Comparison of ENCODE assay signal across 13 cellular contexts in genomic region chr14:63435204-63435603, GRCh38.
A peak's percentile ranks its signal among the peaks of the same experiment; 100 is the strongest.
DNase-seq lines count a peak whose midpoint lies in the region; ATAC-seq and TF ChIP-seq lines count a peak whose summit lies in the region.
"Had no signal": no experiment of that assay in that cellular context is flagged by ENCODE, and none has a peak within 500 bp of the region (broad histone marks: within the 10 kb centered on the region; RNA-seq: fewer than 3 reads in every experiment).

No MANE protein-coding gene starts in this region.

- H3K4me3 Mint-ChIP-seq in activated CD4-positive, alpha-beta T cell treated with anti-CD3 and anti-CD28 coated beads for 36 hours: no peak overlapping the region
- no peak overlapping the region for H3K4me3 Mint-ChIP-seq in activated T-helper 1 cell treated with anti-CD3 and anti-CD28 coated beads, Interleukin-12 subunit alpha, Interleukin-12 subunit beta, Interleukin-2, Interleukin-4 antibody, amounts not matched to agents 30 ng/mL and 10 ng/mL and 1 ng/mL, durations not matched to agents 14 hours and 24 hours and 36 hours

- H3K27me3 Mint-ChIP-seq in activated CD4-positive, alpha-beta T cell treated with anti-CD3 and anti-CD28 coated beads for 36 hours: no peaks in the 10 kb centered on the region
- no peaks in the 10 kb centered on the region for H3K27me3 Mint-ChIP-seq in activated T-helper 1 cell treated with anti-CD3 and anti-CD28 coated beads, Interleukin-12 subunit alpha, Interleukin-12 subunit beta, Interleukin-2, Interleukin-4 antibody, amounts not matched to agents 30 ng/mL and 10 ng/mL and 1 ng/mL, durations not matched to agents 14 hours and 24 hours and 36 hours (ENCODE audit: insufficient read depth)

- TF ChIP-seq EP300 in gastroesophageal sphincter (IDR thresholded peaks at IDR 0.05) (no peak), stomach (IDR thresholded peaks at IDR 0.05) (no peak)

- POLR2A ChIA-PET in activated CD4-positive, alpha-beta T cell treated with anti-CD3 and anti-CD28 coated beads for 36 hours (lab: Charles Lee): no interaction called here
- POLR2A ChIA-PET in OCI-LY7 (lab: Charles Lee): no interaction called here

- peak overlapping the region; percentile 52 for H3K27ac ChIP-seq in OCI-LY7 (ENCODE audit: low read depth, low read length, poor library complexity, severe bottlenecking)
- peak overlapping the region; percentile 74 to 84 (median 82) for H3K27ac ChIP-seq in gastroesophageal sphincter
- H3K27ac ChIP-seq in stomach: peak overlapping the region; percentile 36 to 83 (median 76)
- H3K27ac ChIP-seq: brain microvascular endothelial cell had no signal

- CTCF ChIA-PET in activated CD4-positive, alpha-beta T cell treated with anti-CD3 and anti-CD28 coated beads for 36 hours (lab: Charles Lee): no interaction called here
- CTCF ChIA-PET in OCI-LY7 (lab: Charles Lee; ENCODE audit: unreplicated experiment): no interaction called here

- H3K79me2 ChIP-seq in OCI-LY7 (ENCODE audit: insufficient read depth, low read depth, low read length): peaks cover 38% of the 10 kb centered on the region; the same call in 1 of the 2 replicates

- H3K27ac Mint-ChIP-seq in activated CD4-positive, alpha-beta T cell treated with anti-CD3 and anti-CD28 coated beads for 36 hours: peak overlapping the region; percentile 26
- no peak overlapping the region for H3K27ac Mint-ChIP-seq in activated T-helper 1 cell treated with anti-CD3 and anti-CD28 coated beads, Interleukin-12 subunit alpha, Interleukin-12 subunit beta, Interleukin-2, Interleukin-4 antibody, amounts not matched to agents 30 ng/mL and 10 ng/mL and 1 ng/mL, durations not matched to agents 14 hours and 24 hours and 36 hours

- H3K36me3 ChIP-seq in OCI-LY7 (ENCODE audit: insufficient read depth, low read length) (no peaks in the 10 kb centered on the region), gastroesophageal sphincter (no peaks in the 10 kb centered on the region), stomach (no peaks in the 10 kb centered on the region)
- H3K36me3 ChIP-seq: brain microvascular endothelial cell had no signal

- H3K4me3 ChIP-seq in OCI-LY7 (ENCODE audit: low read depth, low read length, poor library complexity, severe bottlenecking) (peak overlapping the region; percentile 43), gastroesophageal sphincter (peak overlapping the region in 1 of 2 donors; percentile 11), stomach (no peak overlapping the region)
- H3K4me3 ChIP-seq: skin epidermis had no signal

- H3K4me1 Mint-ChIP-seq in activated CD4-positive, alpha-beta T cell treated with anti-CD3 and anti-CD28 coated beads for 36 hours: peaks cover 60% of the 10 kb centered on the region
- H3K4me1 Mint-ChIP-seq in activated T-helper 1 cell treated with anti-CD3 and anti-CD28 coated beads, Interleukin-12 subunit alpha, Interleukin-12 subunit beta, Interleukin-2, Interleukin-4 antibody, amounts not matched to agents 30 ng/mL and 10 ng/mL and 1 ng/mL, durations not matched to agents 14 hours and 24 hours and 36 hours (ENCODE audit: low read depth): peaks cover 52% of the 10 kb centered on the region

- H4K20me1 ChIP-seq in OCI-LY7 (ENCODE audit: insufficient read depth, low read length): no peaks in the 10 kb centered on the region

- H3K4me2 ChIP-seq in OCI-LY7 (ENCODE audit: low read length): peak overlapping the region; percentile 69

- intact Hi-C loops in activated CD4-positive, alpha-beta T cell treated with anti-CD3 and anti-CD28 coated beads for 36 hours (cut with DNase I, micrococcal nuclease): no loop called here
- intact Hi-C loops in OCI-LY7 (cut with micrococcal nuclease; ENCODE audit: unreplicated experiment) (no loop called here), stomach (cut with DNase I; ENCODE audit: low total_unique reads) (no loop called here)
- intact Hi-C loops in activated T-helper 1 cell treated with anti-CD3 and anti-CD28 coated beads, Interleukin-12 subunit alpha, Interleukin-12 subunit beta, Interleukin-2, Interleukin-4 antibody, amounts not matched to agents 30 ng/mL and 10 ng/mL and 1 ng/mL, durations not matched to agents 14 hours and 24 hours and 36 hours (cut with micrococcal nuclease): no loop called here

- H3K4me1 ChIP-seq in OCI-LY7 (ENCODE audit: insufficient read depth, low read length, poor library complexity, severe bottlenecking) (peaks cover 43% of the 10 kb centered on the region), gastroesophageal sphincter (peaks cover 37 to 86% (median 38%) of the 10 kb centered on the region in 3 donors), stomach (peaks cover 48 to 94% (median 78%) of the 10 kb centered on the region in 4 donors)

- peaks cover 3% of the 10 kb centered on the region for H3K36me3 Mint-ChIP-seq in activated CD4-positive, alpha-beta T cell treated with anti-CD3 and anti-CD28 coated beads for 36 hours (ENCODE audit: low read depth)
- H3K36me3 Mint-ChIP-seq in activated T-helper 1 cell treated with anti-CD3 and anti-CD28 coated beads, Interleukin-12 subunit alpha, Interleukin-12 subunit beta, Interleukin-2, Interleukin-4 antibody, amounts not matched to agents 30 ng/mL and 10 ng/mL and 1 ng/mL, durations not matched to agents 14 hours and 24 hours and 36 hours (ENCODE audit: low read depth): peaks cover 2% of the 10 kb centered on the region

- H3K27me3 ChIP-seq in gastroesophageal sphincter (no peaks in the 10 kb centered on the region), stomach (no peaks in the 10 kb centered on the region)
- H3K27me3 ChIP-seq: brain microvascular endothelial cell had no signal

- H3K9me3 ChIP-seq in OCI-LY7 (ENCODE audit: low read length): no peaks in the 10 kb centered on the region
- no peaks in the 10 kb centered on the region for H3K9me3 ChIP-seq in gastroesophageal sphincter
- no peaks in the 10 kb centered on the region for H3K9me3 ChIP-seq in stomach

- WGBS in gastroesophageal sphincter (ENCODE audit: low coverage in 1 of 2), 2 donors: 35 to 83% methylated on average over 1 to 2 of the region's 2 CpGs
- WGBS in stomach, 5 donors: 40 to 72% (median 51%) methylated on average over 2 of the region's 2 CpGs

- DNase-seq in activated CD4-positive, alpha-beta T cell treated with anti-CD3 and anti-CD28 coated beads for 36 hours: no peak
- DNase-seq in activated CD4-positive, alpha-beta T cell treated with anti-CD3 and anti-CD28 coated beads for 48 hours: no peak
- DNase-seq in OCI-LY7 (ENCODE audit: low spot score) (peak; percentile 37), stomach (no peak)
- no peak for DNase-seq in activated T-helper 1 cell treated with anti-CD3 and anti-CD28 coated beads, Interleukin-12 subunit alpha, Interleukin-12 subunit beta, Interleukin-2, Interleukin-4 antibody, amounts not matched to agents 30 ng/mL and 10 ng/mL and 1 ng/mL, durations not matched to agents 14 hours and 24 hours and 36 hours (ENCODE audit: low spot score)
- DNase-seq in stimulated activated CD4-positive, alpha-beta T cell treated with anti-CD3 and anti-CD28 coated beads, Interleukin-2, amount 100 ng/mL, for 48 hours: no peak
- DNase-seq: activated CD4-positive, alpha-beta T cell treated with anti-CD3 and anti-CD28 coated beads, Interleukin-2, amount 50 U/mL, for 1 hour; NCI-H446; SHP77 treated with DMSO at 0.1 percent for 48 hours had no signal

- TF ChIP-seq CTCF in OCI-LY7 (conservative IDR thresholded peaks at IDR 0.05; ENCODE audit: low read length): no peak
- no peak for TF ChIP-seq CTCF in gastroesophageal sphincter (IDR thresholded peaks at IDR 0.05)
- no peak for TF ChIP-seq CTCF in stomach (IDR thresholded peaks at IDR 0.05)

- ATAC-seq in activated CD4-positive, alpha-beta T cell treated with anti-CD3 and anti-CD28 coated beads for 36 hours: no peak
- ATAC-seq in gastroesophageal sphincter: no peak
- ATAC-seq in HG03025 (IDR thresholded peaks at IDR 0.05; ENCODE audit: low FRiP score, unreplicated experiment): no peak

- no TSS peak for BruUV-seq in OCI-LY7 (replicated peaks; lab: Mats Ljungman, UMichigan)

- H2AFZ ChIP-seq in OCI-LY7 (ENCODE audit: low read length): no peak overlapping the region

- H3K9me2 ChIP-seq in OCI-LY7 (ENCODE audit: insufficient read depth, low read length): no peaks in the 10 kb centered on the region

- TF ChIP-seq POLR2A in gastroesophageal sphincter (IDR thresholded peaks at IDR 0.05) (no peak), stomach (IDR thresholded peaks at IDR 0.05) (no peak)

- H3K9me3 Mint-ChIP-seq in activated CD4-positive, alpha-beta T cell treated with anti-CD3 and anti-CD28 coated beads for 36 hours (ENCODE audit: low read depth): no peaks in the 10 kb centered on the region
- H3K9me3 Mint-ChIP-seq in activated T-helper 1 cell treated with anti-CD3 and anti-CD28 coated beads, Interleukin-12 subunit alpha, Interleukin-12 subunit beta, Interleukin-2, Interleukin-4 antibody, amounts not matched to agents 30 ng/mL and 10 ng/mL and 1 ng/mL, durations not matched to agents 14 hours and 24 hours and 36 hours: no peaks in the 10 kb centered on the region
